Comparison of ENCODE assay signal across 8 cellular contexts in the genomic region with DNA sequence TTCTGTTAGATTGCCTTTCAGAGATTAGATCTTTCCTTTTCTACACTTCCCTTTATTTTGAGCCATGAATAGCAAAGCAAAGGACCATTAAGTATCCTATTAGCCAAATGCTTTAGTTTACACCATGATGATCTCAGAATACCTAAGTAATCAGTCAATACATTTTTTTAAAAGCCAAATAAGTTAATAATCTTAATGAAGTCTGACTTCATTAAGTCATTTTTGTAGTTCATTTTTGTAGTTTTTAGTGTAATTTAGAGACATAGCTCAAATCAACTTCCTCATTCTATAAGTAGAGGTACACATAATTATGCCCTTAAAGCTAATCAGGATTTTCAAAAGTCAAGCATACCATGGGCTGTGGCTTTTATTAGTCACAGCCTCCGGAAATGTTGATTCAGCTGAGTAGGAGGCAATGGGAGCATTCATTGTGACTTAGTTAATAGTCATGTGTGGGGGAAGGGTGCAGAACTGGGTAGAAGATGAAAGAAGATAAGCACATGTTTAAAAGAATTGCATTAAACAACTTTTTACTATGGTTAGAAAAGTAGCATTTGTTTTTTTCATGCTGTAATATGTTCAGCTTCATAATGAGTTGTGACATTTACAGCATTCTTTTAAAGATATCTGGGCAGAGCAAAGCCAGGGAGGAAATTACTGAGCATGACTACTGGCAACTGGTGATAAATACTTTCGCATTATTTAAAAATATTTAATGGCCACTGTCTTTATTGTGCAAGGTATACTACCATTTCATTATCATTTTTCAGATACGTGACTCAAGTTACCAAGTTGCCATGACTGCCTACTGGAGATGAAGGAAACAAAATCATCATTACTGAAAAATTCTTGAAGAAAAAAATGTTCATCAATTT. TPM values are rescaled to one million over a fixed set of nuclear protein-coding genes. Genes with fewer than 3 reads are reported as not detected.
DNase-seq lines count a peak whose midpoint lies in the region; ATAC-seq and TF ChIP-seq lines count a peak whose summit lies in the region.

No MANE protein-coding gene starts in this region.

- H3K27me3 ChIP-seq in foreskin keratinocyte (no peaks in the 10 kb centered on the region), spleen (replicated peaks in 1 of 7) (no peaks in the 10 kb centered on the region)

- no peak for TF ChIP-seq CTCF in foreskin keratinocyte (conservative IDR thresholded peaks at IDR 0.05)
- TF ChIP-seq CTCF in spleen (IDR thresholded peaks at IDR 0.05 in 8 of 11, conservative IDR thresholded peaks at IDR 0.05 in 3 of 11): no peak

- H3K27ac ChIP-seq in foreskin keratinocyte: peak overlapping the region; percentile 9
- H3K27ac ChIP-seq in spleen: peak overlapping the region in 7 of 8 donors; percentile 48 to 74 (median 69)

- H3K4me3 ChIP-seq in spleen: no peak overlapping the region

- WGBS in spleen, 5 donors: 16 to 35% (median 21%) methylated on average over 3 of the region's 3 CpGs

- H3K9me3 ChIP-seq in spleen: peaks cover 0 to 8% (median 0%) of the 10 kb centered on the region in 8 donors

- no peaks in the 10 kb centered on the region for H3K36me3 ChIP-seq in spleen

- intact Hi-C loops in spleen (cut with DNase I; ENCODE audit: low total_unique reads): no loop called here

- H3K4me1 ChIP-seq in foreskin keratinocyte (peaks cover 18% of the 10 kb centered on the region), spleen (peaks cover 0 to 64% (median 27%) of the 10 kb centered on the region in 6 donors)

- ATAC-seq in GM18499 (IDR thresholded peaks at IDR 0.05; ENCODE audit: insufficient read depth, unreplicated experiment) (peak; percentile 76), HG02938 (IDR thresholded peaks at IDR 0.05; ENCODE audit: unreplicated experiment) (peak; percentile 87), foreskin keratinocyte (peak; percentile 100)

- peak; percentile 70 for DNase-seq in NOMO-1 treated with dmso at 0.1 percent for 144 hours (lab: John Stamatoyannopoulos, UW; ENCODE audit: unreplicated experiment)
- DNase-seq in activated CD8-positive, alpha-beta memory T cell treated with anti-CD3 and anti-CD28 coated beads, Interleukin-2, amount 50 U/mL, for 4 hours: peak; percentile 66
- peak; percentile 92 to 96 for DNase-seq in foreskin keratinocyte
- DNase-seq in spleen: no peak
- no peak for DNase-seq in NCI-H510A treated with DMSO at 0.1 percent for 48 hours (lab: John Stamatoyannopoulos, UW)
- no peak for DNase-seq in retina

- no peak for TF ChIP-seq POLR2A in spleen (IDR thresholded peaks at IDR 0.05)

RNA-seq across cellular contexts. Expression of a gene that starts 57.3 kb away (rescaled TPM):
- total RNA-seq in foreskin keratinocyte (13.2 and 17.7 TPM in 2 replicates), spleen (10 to 100 TPM; 29.8 to 70.9 (median 40.4) TPM)
- polyA plus RNA-seq in foreskin keratinocyte (14.5 and 20.5 TPM in 2 replicates), spleen (10 to 100 TPM; 22.7 to 24.4 (median 24.3) TPM)

Comparison
In these comparisons a context has a peak if more than half of its experiments do, and no peak if none do; other contexts are left out.
1. DNase-seq: peak in NOMO-1 treated with dmso at 0.1 percent for 144 hours (single experiment), activated CD8-positive, alpha-beta memory T cell treated with anti-CD3 and anti-CD28 coated beads, Interleukin-2, amount 50 U/mL, for 4 hours (single experiment) and foreskin keratinocyte (2 of 2); none in spleen (single experiment), NCI-H510A treated with DMSO at 0.1 percent for 48 hours (single experiment) and retina (single experiment).
2. Peak in every context shown above with its lines, with median percentiles within 50 percentile points of each other: ATAC-seq.